ENCODE assay signal across 8 cellular contexts in genomic region chr10:59788914-59789313, GRCh38. TPM values are rescaled to one million over a fixed set of nuclear protein-coding genes. Genes with fewer than 3 reads are reported as not detected.
"Had no signal": no experiment of that assay in that cellular context is flagged by ENCODE, and none has a peak within 500 bp of the region (broad histone marks: within the 10 kb centered on the region; RNA-seq: fewer than 3 reads in every experiment).

No MANE protein-coding gene starts in this region.

RNA-seq across cellular contexts. Expression of gene MRLN, which starts 35.7 kb away (rescaled TPM):
- total RNA-seq: chondrocyte, esophagus mucosa, lower leg skin, mesothelial cell of epicardium, prostate gland, stomach, ureter had no signal
- polyA plus RNA-seq: aorta had no signal
